ENCODE assay signal across 1 cellular context in the genomic region with DNA sequence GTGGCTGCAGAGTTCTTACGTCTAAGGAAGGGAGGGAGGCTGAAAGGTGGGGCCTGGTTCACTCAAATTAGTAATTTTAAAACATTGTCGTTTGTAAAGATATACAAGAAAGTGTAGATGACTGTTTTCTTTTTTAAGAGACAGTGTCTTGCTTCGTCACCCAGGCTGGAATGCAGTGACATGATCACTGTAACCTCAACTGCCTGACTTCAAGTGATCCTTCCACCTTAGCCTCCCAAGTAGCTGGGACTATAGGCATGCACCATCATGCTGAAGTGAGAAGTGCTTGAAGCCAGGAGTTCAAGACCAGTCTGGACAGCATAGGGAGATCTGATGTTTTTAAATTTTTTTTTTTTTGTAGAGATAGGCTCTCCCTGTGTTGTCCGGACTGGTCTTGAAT.
A peak's percentile ranks its signal among the peaks of the same experiment; 100 is the strongest.
TF ChIP-seq lines count a peak whose summit lies in the region.

No MANE protein-coding gene starts in this region.

TF ChIP-seq in K562, 482 proteins besides CTCF, POLR2A, EP300 and RAD21 (continued from another document):
- TF ChIP-seq ZNF561 (CRISPR knock-in tag; conservative IDR thresholded peaks at IDR 0.05) (no peak), ZNF354B (CRISPR knock-in tag; IDR thresholded peaks at IDR 0.05) (no peak), POLR2B (IDR thresholded peaks at IDR 0.05; ENCODE audit: low read depth, partially characterized antibody) (peak; percentile 23)
